Comparison of ENCODE assay signal across 1 cellular context in genomic region chr3:105868745-105869530, GRCh38.
TF ChIP-seq lines count a peak whose summit lies in the region.

TSS of gene CBLB (minus strand) at chr3:105869012. CDS start at chr3:105867577, 1,435 bp downstream.

TF ChIP-seq in SK-N-SH, 30 proteins besides CTCF, POLR2A, EP300 and RAD21 (continued from another document):
- TF ChIP-seq, protein P1, sequence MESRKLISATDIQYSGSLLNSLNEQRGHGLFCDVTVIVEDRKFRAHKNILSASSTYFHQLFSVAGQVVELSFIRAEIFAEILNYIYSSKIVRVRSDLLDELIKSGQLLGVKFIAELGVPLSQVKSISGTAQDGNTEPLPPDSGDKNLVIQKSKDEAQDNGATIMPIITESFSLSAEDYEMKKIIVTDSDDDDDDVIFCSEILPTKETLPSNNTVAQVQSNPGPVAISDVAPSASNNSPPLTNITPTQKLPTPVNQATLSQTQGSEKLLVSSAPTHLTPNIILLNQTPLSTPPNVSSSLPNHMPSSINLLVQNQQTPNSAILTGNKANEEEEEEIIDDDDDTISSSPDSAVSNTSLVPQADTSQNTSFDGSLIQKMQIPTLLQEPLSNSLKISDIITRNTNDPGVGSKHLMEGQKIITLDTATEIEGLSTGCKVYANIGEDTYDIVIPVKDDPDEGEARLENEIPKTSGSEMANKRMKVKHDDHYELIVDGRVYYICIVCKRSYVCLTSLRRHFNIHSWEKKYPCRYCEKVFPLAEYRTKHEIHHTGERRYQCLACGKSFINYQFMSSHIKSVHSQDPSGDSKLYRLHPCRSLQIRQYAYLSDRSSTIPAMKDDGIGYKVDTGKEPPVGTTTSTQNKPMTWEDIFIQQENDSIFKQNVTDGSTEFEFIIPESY (IDR thresholded peaks at IDR 0.05; ENCODE audit: borderline replicate concordance, low read depth), result 0 out of 2 replicates have a peak, but pooled peaks have one; percentile 38
- TF ChIP-seq IRF3 (IDR thresholded peaks at IDR 0.05; ENCODE audit: low read depth, low read length), result 0 out of 2 replicates have a peak, but pooled peaks have one; percentile 13
- TF ChIP-seq YY1 (IDR thresholded peaks at IDR 0.05; ENCODE audit: low read depth), result peak; percentile 66; the same call in 1 of the 2 replicates
- TF ChIP-seq ELF1 (IDR thresholded peaks at IDR 0.05), result peak; percentile 57; the same call in 1 of the 2 replicates
- no peak for TF ChIP-seq GATA2 (CRISPR knock-in tag; IDR thresholded peaks at IDR 0.05)
- TF ChIP-seq REST (IDR thresholded peaks at IDR 0.05; ENCODE audit: low read depth, low read length), result no peak
- TF ChIP-seq GABPA (IDR thresholded peaks at IDR 0.05; ENCODE audit: low read depth), result peak; percentile 77
- peak; percentile 84 for TF ChIP-seq TAF1 (IDR thresholded peaks at IDR 0.05; ENCODE audit: borderline replicate concordance, low read depth, low read length)
TF ChIP-seq in SK-N-SH: peak in this region for 15.
